In the genomic region with DNA sequence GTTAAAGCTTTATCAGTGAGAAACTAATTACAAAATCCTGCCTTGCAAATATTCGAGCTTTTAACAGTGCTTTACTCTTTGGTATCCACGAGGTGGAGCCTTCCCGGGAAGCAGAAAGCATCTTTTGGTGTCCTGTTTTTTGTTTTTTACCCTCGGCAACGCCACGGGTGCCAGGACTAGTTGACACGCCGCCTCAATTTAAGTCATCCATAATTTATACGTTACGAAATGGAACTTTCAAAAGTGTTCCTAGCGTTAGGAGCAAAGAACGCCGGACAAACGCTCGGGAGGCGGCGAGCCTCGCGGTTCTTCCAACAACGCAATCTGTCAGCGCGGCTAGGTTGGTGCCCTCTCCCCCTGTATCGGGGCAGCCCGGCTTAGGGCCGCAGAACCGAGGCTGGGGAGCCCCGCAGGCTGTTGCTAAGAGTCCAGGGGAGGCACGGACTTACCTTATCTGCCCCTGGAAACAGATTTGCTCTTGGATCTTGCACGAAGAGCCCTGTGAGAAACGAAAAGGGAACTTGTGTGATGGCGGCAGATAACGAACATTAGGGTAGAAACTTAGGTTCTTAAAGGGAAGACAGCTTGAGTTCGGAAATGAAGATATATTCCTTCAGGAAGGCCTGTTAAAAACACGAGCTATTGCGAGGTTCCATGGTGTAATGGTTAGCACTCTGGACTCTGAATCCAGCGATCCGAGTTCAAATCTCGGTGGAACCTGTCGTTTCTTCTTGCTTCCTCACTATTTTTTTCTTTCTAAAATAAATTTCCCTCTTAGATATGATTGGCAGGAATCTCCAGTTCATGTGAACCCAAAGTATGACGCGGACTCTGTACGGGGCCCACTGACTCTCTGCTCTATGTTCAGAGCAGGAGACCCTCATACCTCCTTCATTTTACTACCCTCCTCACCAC, we compare ENCODE assay signal across 1 cellular context.
TF ChIP-seq lines count a peak whose summit lies in the region.

No MANE protein-coding gene starts in this region.

TF ChIP-seq in K562, 482 proteins besides CTCF, POLR2A, EP300 and RAD21 (continued from another document and continues in another):
- TF ChIP-seq ASH1L (IDR thresholded peaks at IDR 0.05; ENCODE audit: borderline replicate concordance, low read depth, partially characterized antibody): no peak
- TF ChIP-seq CCAR2 (IDR thresholded peaks at IDR 0.05; ENCODE audit: low read depth, low read length): no peak
- no peak for TF ChIP-seq MCM5 (IDR thresholded peaks at IDR 0.05; ENCODE audit: low read depth)
- TF ChIP-seq, protein P1, sequence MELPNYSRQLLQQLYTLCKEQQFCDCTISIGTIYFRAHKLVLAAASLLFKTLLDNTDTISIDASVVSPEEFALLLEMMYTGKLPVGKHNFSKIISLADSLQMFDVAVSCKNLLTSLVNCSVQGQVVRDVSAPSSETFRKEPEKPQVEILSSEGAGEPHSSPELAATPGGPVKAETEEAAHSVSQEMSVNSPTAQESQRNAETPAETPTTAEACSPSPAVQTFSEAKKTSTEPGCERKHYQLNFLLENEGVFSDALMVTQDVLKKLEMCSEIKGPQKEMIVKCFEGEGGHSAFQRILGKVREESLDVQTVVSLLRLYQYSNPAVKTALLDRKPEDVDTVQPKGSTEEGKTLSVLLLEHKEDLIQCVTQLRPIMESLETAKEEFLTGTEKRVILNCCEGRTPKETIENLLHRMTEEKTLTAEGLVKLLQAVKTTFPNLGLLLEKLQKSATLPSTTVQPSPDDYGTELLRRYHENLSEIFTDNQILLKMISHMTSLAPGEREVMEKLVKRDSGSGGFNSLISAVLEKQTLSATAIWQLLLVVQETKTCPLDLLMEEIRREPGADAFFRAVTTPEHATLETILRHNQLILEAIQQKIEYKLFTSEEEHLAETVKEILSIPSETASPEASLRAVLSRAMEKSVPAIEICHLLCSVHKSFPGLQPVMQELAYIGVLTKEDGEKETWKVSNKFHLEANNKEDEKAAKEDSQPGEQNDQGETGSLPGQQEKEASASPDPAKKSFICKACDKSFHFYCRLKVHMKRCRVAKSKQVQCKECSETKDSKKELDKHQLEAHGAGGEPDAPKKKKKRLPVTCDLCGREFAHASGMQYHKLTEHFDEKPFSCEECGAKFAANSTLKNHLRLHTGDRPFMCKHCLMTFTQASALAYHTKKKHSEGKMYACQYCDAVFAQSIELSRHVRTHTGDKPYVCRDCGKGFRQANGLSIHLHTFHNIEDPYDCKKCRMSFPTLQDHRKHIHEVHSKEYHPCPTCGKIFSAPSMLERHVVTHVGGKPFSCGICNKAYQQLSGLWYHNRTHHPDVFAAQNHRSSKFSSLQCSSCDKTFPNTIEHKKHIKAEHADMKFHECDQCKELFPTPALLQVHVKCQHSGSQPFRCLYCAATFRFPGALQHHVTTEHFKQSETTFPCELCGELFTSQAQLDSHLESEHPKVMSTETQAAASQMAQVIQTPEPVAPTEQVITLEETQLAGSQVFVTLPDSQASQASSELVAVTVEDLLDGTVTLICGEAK (IDR thresholded peaks at IDR 0.05): peak; percentile 88
- TF ChIP-seq, protein P1 (CRISPR knock-in tag; IDR thresholded peaks at IDR 0.05): no peak
- no peak for TF ChIP-seq ZSCAN32 (CRISPR knock-in tag; IDR thresholded peaks at IDR 0.05)
- no peak for TF ChIP-seq WHSC1 (IDR thresholded peaks at IDR 0.05; ENCODE audit: low read length)
- TF ChIP-seq SMAD3 (CRISPR knock-in tag; conservative IDR thresholded peaks at IDR 0.05): 0 out of 2 replicates have a peak, but pooled peaks have one; percentile 61
- TF ChIP-seq ZNF444 (CRISPR knock-in tag; IDR thresholded peaks at IDR 0.05): no peak
- TF ChIP-seq ZNF79 (CRISPR knock-in tag; IDR thresholded peaks at IDR 0.05; ENCODE audit: low read depth): no peak
- TF ChIP-seq KDM2B (CRISPR knock-in tag; IDR thresholded peaks at IDR 0.05): 0 out of 2 replicates have a peak, but pooled peaks have one; percentile 19
- 0 out of 2 replicates have a peak, but pooled peaks have one; percentile 24 for TF ChIP-seq TCF7 (IDR thresholded peaks at IDR 0.05; ENCODE audit: borderline replicate concordance)
- TF ChIP-seq TFAM (CRISPR knock-in tag; conservative IDR thresholded peaks at IDR 0.05): no peak
- no peak for TF ChIP-seq U2AF1 (optimal IDR thresholded peaks at IDR 0.05; ENCODE audit: low read depth, low read length)
- peak; percentile 99 for TF ChIP-seq PREB (CRISPR knock-in tag; IDR thresholded peaks at IDR 0.05)
- no peak for TF ChIP-seq SNIP1 (IDR thresholded peaks at IDR 0.05; ENCODE audit: low read depth)
- TF ChIP-seq PHB2 (IDR thresholded peaks at IDR 0.05; ENCODE audit: low read depth): no peak
- TF ChIP-seq SPI1 (IDR thresholded peaks at IDR 0.05; ENCODE audit: borderline replicate concordance, low read depth, low read length): no peak
- TF ChIP-seq SMARCA4 (IDR thresholded peaks at IDR 0.05): peak; percentile 60
- TF ChIP-seq ZBED1 (IDR thresholded peaks at IDR 0.05): no peak
- TF ChIP-seq PTRF (tag; IDR thresholded peaks at IDR 0.05): no peak
- no peak for TF ChIP-seq ZNF175 (CRISPR knock-in tag; IDR thresholded peaks at IDR 0.05; ENCODE audit: low read depth)
- TF ChIP-seq, protein P2, sequence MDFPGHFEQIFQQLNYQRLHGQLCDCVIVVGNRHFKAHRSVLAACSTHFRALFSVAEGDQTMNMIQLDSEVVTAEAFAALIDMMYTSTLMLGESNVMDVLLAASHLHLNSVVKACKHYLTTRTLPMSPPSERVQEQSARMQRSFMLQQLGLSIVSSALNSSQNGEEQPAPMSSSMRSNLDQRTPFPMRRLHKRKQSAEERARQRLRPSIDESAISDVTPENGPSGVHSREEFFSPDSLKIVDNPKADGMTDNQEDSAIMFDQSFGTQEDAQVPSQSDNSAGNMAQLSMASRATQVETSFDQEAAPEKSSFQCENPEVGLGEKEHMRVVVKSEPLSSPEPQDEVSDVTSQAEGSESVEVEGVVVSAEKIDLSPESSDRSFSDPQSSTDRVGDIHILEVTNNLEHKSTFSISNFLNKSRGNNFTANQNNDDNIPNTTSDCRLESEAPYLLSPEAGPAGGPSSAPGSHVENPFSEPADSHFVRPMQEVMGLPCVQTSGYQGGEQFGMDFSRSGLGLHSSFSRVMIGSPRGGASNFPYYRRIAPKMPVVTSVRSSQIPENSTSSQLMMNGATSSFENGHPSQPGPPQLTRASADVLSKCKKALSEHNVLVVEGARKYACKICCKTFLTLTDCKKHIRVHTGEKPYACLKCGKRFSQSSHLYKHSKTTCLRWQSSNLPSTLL (IDR thresholded peaks at IDR 0.05): peak; percentile 76
- TF ChIP-seq XRCC5 (IDR thresholded peaks at IDR 0.05; ENCODE audit: low read depth, low read length): peak; percentile 82
- TF ChIP-seq RCOR1 (IDR thresholded peaks at IDR 0.05; ENCODE audit: borderline replicate concordance in 1 of 2, low read depth in 2 of 2, low read length in 2 of 2): peak; percentile 36 to 48; a peak in 3 of 4 replicates
- TF ChIP-seq ZNF134 (CRISPR knock-in tag; conservative IDR thresholded peaks at IDR 0.05): no peak
- peak in 1 of 2 experiments; percentile 32; a peak in 2 of 4 replicates for TF ChIP-seq TBL1XR1 (IDR thresholded peaks at IDR 0.05; ENCODE audit: low read length in 2 of 2)
- peak in 1 of 2 experiments; percentile 54; a peak in 1 of 3 replicates for TF ChIP-seq CBX3 (IDR thresholded peaks at IDR 0.05; ENCODE audit: borderline replicate concordance in 1 of 2, low read length in 2 of 2)
- TF ChIP-seq HDGF (IDR thresholded peaks at IDR 0.05): no peak
- TF ChIP-seq DIDO1 (tag; IDR thresholded peaks at IDR 0.05; ENCODE audit: low read depth): 0 out of 2 replicates have a peak, but pooled peaks have one; percentile 18
- TF ChIP-seq, protein P3, sequence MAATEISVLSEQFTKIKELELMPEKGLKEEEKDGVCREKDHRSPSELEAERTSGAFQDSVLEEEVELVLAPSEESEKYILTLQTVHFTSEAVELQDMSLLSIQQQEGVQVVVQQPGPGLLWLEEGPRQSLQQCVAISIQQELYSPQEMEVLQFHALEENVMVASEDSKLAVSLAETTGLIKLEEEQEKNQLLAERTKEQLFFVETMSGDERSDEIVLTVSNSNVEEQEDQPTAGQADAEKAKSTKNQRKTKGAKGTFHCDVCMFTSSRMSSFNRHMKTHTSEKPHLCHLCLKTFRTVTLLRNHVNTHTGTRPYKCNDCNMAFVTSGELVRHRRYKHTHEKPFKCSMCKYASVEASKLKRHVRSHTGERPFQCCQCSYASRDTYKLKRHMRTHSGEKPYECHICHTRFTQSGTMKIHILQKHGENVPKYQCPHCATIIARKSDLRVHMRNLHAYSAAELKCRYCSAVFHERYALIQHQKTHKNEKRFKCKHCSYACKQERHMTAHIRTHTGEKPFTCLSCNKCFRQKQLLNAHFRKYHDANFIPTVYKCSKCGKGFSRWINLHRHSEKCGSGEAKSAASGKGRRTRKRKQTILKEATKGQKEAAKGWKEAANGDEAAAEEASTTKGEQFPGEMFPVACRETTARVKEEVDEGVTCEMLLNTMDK (IDR thresholded peaks at IDR 0.05; ENCODE audit: borderline replicate concordance, insufficient read depth, low read depth, low read length, poor library complexity, severe bottlenecking): peak; percentile 50
- TF ChIP-seq ZKSCAN3 (CRISPR knock-in tag; IDR thresholded peaks at IDR 0.05): no peak
- no peak for TF ChIP-seq ZNF133 (CRISPR knock-in tag; IDR thresholded peaks at IDR 0.05)
- TF ChIP-seq, protein P4, sequence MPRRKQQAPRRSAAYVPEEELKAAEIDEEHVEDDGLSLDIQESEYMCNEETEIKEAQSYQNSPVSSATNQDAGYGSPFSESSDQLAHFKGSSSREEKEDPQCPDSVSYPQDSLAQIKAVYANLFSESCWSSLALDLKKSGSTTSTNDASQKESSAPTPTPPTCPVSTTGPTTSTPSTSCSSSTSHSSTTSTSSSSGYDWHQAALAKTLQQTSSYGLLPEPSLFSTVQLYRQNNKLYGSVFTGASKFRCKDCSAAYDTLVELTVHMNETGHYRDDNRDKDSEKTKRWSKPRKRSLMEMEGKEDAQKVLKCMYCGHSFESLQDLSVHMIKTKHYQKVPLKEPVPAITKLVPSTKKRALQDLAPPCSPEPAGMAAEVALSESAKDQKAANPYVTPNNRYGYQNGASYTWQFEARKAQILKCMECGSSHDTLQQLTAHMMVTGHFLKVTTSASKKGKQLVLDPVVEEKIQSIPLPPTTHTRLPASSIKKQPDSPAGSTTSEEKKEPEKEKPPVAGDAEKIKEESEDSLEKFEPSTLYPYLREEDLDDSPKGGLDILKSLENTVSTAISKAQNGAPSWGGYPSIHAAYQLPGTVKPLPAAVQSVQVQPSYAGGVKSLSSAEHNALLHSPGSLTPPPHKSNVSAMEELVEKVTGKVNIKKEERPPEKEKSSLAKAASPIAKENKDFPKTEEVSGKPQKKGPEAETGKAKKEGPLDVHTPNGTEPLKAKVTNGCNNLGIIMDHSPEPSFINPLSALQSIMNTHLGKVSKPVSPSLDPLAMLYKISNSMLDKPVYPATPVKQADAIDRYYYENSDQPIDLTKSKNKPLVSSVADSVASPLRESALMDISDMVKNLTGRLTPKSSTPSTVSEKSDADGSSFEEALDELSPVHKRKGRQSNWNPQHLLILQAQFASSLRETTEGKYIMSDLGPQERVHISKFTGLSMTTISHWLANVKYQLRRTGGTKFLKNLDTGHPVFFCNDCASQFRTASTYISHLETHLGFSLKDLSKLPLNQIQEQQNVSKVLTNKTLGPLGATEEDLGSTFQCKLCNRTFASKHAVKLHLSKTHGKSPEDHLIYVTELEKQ (CRISPR knock-in tag; IDR thresholded peaks at IDR 0.05): no peak
- TF ChIP-seq MTA2 (IDR thresholded peaks at IDR 0.05; ENCODE audit: low read depth): no peak
- no peak for TF ChIP-seq CBFA2T3 (IDR thresholded peaks at IDR 0.05)
- TF ChIP-seq TCF7L2 (IDR thresholded peaks at IDR 0.05; ENCODE audit: low read depth, low read length): 0 out of 2 replicates have a peak, but pooled peaks have one; percentile 28
- TF ChIP-seq TAF1 (IDR thresholded peaks at IDR 0.05; ENCODE audit: control insufficient read depth, extremely low read depth, insufficient read depth, low read length, severe bottlenecking): no peak
- TF ChIP-seq SMAD1 (IDR thresholded peaks at IDR 0.05; ENCODE audit: low read depth, low read length, partially characterized antibody): peak; percentile 52
- no peak for TF ChIP-seq SRSF7 (optimal IDR thresholded peaks at IDR 0.05; ENCODE audit: low read depth, low read length)
- TF ChIP-seq, protein P5, sequence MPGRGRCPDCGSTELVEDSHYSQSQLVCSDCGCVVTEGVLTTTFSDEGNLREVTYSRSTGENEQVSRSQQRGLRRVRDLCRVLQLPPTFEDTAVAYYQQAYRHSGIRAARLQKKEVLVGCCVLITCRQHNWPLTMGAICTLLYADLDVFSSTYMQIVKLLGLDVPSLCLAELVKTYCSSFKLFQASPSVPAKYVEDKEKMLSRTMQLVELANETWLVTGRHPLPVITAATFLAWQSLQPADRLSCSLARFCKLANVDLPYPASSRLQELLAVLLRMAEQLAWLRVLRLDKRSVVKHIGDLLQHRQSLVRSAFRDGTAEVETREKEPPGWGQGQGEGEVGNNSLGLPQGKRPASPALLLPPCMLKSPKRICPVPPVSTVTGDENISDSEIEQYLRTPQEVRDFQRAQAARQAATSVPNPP (IDR thresholded peaks at IDR 0.05; ENCODE audit: borderline replicate concordance, insufficient read depth, insufficient read length): no peak
- no peak for TF ChIP-seq XRCC3 (IDR thresholded peaks at IDR 0.05)
